ENCODE assay signal across 8 cellular contexts in the genomic region with DNA sequence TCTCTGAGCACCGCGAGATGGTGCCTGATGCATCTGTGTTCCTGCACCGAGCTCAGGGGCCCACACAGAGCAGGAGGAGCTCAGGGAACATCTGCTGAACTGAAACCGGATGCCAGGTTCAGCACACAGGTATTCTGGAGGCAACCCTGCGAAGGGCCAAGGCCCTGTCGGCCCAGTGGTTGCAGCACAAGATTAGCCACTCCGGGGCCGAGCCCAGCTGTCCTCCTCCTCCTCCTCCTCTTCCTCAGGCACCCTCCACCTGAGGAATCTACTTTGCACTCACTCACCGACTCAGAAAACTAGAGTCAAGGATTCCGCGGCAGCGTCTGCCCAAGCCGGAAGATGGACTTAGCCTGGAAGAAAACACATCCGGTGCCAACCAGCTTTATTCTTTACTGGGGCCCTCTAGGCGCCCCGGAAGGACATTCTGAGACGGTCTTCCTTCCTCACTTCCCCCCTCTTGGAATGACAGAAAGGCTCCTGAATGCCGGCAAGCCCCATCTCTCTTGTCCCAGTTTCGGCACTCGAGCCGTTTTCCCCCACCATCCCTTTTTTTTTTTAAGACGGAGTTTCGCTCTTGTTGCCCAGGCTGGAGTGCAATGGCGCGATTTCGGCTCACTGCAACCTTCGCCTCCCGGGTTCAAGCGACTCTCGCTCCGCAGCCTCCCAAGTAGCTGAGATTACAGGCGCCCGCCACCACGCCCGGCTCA. TPM values are rescaled to one million over a fixed set of nuclear protein-coding genes. Genes with fewer than 3 reads are reported as not detected.
DNase-seq lines count a peak whose midpoint lies in the region; ATAC-seq and TF ChIP-seq lines count a peak whose summit lies in the region.

A gene with protein sequence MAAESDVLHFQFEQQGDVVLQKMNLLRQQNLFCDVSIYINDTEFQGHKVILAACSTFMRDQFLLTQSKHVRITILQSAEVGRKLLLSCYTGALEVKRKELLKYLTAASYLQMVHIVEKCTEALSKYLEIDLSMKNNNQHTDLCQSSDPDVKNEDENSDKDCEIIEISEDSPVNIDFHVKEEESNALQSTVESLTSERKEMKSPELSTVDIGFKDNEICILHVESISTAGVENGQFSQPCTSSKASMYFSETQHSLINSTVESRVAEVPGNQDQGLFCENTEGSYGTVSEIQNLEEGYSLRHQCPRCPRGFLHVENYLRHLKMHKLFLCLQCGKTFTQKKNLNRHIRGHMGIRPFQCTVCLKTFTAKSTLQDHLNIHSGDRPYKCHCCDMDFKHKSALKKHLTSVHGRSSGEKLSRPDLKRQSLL (minus strand): TSS at position 360 of the 710 bp plus-strand sequence. CDS start 1,251 bp downstream, outside the sequence.

- peak; percentile 98 for ATAC-seq in HG02798 (IDR thresholded peaks at IDR 0.05; ENCODE audit: poor library complexity, unreplicated experiment)
- peak; percentile 94 to 99 (median 96) for ATAC-seq in psoas muscle

- H3K27ac ChIP-seq in right atrium auricular region (peak within 1 kb of the TSS; percentile 58 to 83), psoas muscle (peak within 1 kb of the TSS; percentile 78)

- H3K36me3 ChIP-seq in right atrium auricular region (peaks cover 10% of the 10 kb centered on the region), psoas muscle (ENCODE audit: insufficient read depth in 1 of 2, low read depth in 1 of 2) (peaks cover 0 to 27% of the 10 kb centered on the region in 2 donors)

- WGBS in psoas muscle, 3 donors, result 0 to 1% (median 0%) methylated on average over 35 of the region's 35 CpGs

- H3K27me3 ChIP-seq in right atrium auricular region (no peaks in the 10 kb centered on the region), psoas muscle (ENCODE audit: insufficient read depth in 3 of 3, low read length in 2 of 3) (no peaks in the 10 kb centered on the region)

- no peaks in the 10 kb centered on the region for H3K9me3 ChIP-seq in right atrium auricular region
- H3K9me3 ChIP-seq in psoas muscle, result no peaks in the 10 kb centered on the region

- TF ChIP-seq CTCF in GM13976 (IDR thresholded peaks at IDR 0.05; ENCODE audit: borderline replicate concordance, control extremely low read depth, extremely low read depth, insufficient read depth, missing control alignments) (no peak), right atrium auricular region (IDR thresholded peaks at IDR 0.05) (no peak), psoas muscle (IDR thresholded peaks at IDR 0.05) (no peak)

- intact Hi-C loops in psoas muscle (cut with DNase I), result no loop called here

- DNase-seq in GM13976 (ENCODE audit: low spot score) (peak; percentile 81), NCI-H1417 treated with DMSO at 0.1 percent for 48 hours (lab: John Stamatoyannopoulos, UW) (peak; percentile 71), T follicular helper cell (ENCODE audit: low read depth) (peak; percentile 69), amygdala (lab: John Stamatoyannopoulos, UW) (peak; percentile 4 to 94 (median 74)), right atrium auricular region (ENCODE audit: low spot score) (peak; percentile 78), psoas muscle (peak; percentile 71 to 80), cortex of kidney (lab: John Stamatoyannopoulos, UW) (no peak)

- H3K4me3 ChIP-seq in right atrium auricular region (peak within 1 kb of the TSS; percentile 57 to 76), psoas muscle (peak within 1 kb of the TSS; percentile 83)

- in situ Hi-C loops in GM13976 (cut with MboI; ENCODE audit: low sequenced_read_pairs, unreplicated experiment), result no loop called here

- H3K4me1 ChIP-seq in right atrium auricular region (peaks cover 0 to 9% of the 10 kb centered on the region in 2 donors), psoas muscle (no peaks in the 10 kb centered on the region)

RNA-seq across cellular contexts. Expression of the gene that starts here (rescaled TPM):
- total RNA-seq in right atrium auricular region, result 1 to 10 TPM; 6.3 to 6.8 TPM
- total RNA-seq in psoas muscle, result 1 to 10 TPM; 6.1 to 8.7 (median 6.4) TPM
- polyA plus RNA-seq in psoas muscle, result 10 to 100 TPM in 1 of 3 donors, 1 to 10 TPM in 2; 3.9 to 12.6 (median 3.9) TPM
